24 cellular contexts compared by ENCODE assay signal in the genomic region with DNA sequence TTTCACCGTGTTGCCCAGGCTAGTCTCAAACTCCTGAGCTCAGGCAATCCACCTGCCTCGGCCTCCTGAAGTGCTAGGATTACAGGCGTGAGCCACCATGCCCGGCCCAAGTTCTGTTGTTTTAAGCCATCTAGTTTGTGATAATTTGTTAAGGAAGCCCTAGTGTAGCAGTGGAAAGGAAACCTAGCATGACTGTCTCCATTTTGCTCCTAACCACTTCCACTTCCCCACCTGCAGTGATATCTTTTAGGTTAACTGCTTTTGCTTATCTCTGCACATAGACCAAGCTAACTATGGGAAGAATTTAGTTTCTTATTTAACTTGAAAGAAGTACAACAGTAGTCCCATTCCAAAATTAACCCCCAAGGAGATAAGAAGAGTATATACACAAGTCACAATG.
DNase-seq lines count a peak whose midpoint lies in the region; ATAC-seq, FAIRE-seq and TF ChIP-seq lines count a peak whose summit lies in the region.
"Had no signal": no experiment of that assay in that cellular context is flagged by ENCODE, and none has a peak within 500 bp of the region (broad histone marks: within the 10 kb centered on the region; RNA-seq: fewer than 3 reads in every experiment).

No MANE protein-coding gene starts in this region.

- intact Hi-C loops in K562 (cut with micrococcal nuclease) = no loop called here

- no peaks in the 10 kb centered on the region for H3K36me3 ChIP-seq in K562 (ENCODE audit: control insufficient read depth, insufficient read depth, low read length)
- H3K36me3 ChIP-seq: BE2C, BLaER1 had no signal

- no peaks in the 10 kb centered on the region for H3K9me1 ChIP-seq in K562 (ENCODE audit: control insufficient read depth, insufficient read depth, low read length)

- BruUV-seq in K562 (replicated peaks; lab: Mats Ljungman, UMichigan) = no TSS peak

- no peak for TF ChIP-seq POLR2A in GM12891 (IDR thresholded peaks at IDR 0.05; ENCODE audit: low read depth, low read length)
- TF ChIP-seq POLR2A in K562 (conservative IDR thresholded peaks at IDR 0.05) = no peak

- no peaks in the 10 kb centered on the region for H3K79me2 ChIP-seq in K562 (ENCODE audit: control insufficient read depth, insufficient read depth, low read length)

- in situ Hi-C loops in K562 (cut with MboI) = no loop called here

- H3K4me3 ChIP-seq in Jurkat, Clone E6-1 (ENCODE audit: low read length) = no peak overlapping the region
- H3K4me3 ChIP-seq in K562 = no peak overlapping the region
- H3K4me3 ChIP-seq: BLaER1 had no signal

- POLR2A ChIA-PET in K562 (lab: Yijun Ruan, JAX) = interaction anchor here (0.7 to 1.4 kb wide), 4 partner anchors 8 to 227 kb away, joined by 3 to 7 read pairs (median 4); no protein-coding TSS in a partner anchor

- no peak for TF ChIP-seq EP300 in K562 (IDR thresholded peaks at IDR 0.05; ENCODE audit: low read length)

- CTCF ChIA-PET in K562 (lab: Yijun Ruan, JAX; ENCODE audit: low intra/inter-chr PET ratio) = no interaction called here

- no peaks in the 10 kb centered on the region; a peak in 1 of 5 replicates for H3K4me1 ChIP-seq in K562 (replicated peaks in 1 of 2; ENCODE audit: control insufficient read depth in 2 of 2, insufficient read depth in 2 of 2, low read length in 2 of 2)
- H3K4me1 ChIP-seq: BE2C, BLaER1 had no signal

- TF ChIP-seq CTCF in K562 (IDR thresholded peaks at IDR 0.05 in 2 of 3, conservative IDR thresholded peaks at IDR 0.05 in 1 of 3; ENCODE audit: insufficient read depth in 2 of 3, low read depth in 1 of 3, low read length in 3 of 3) = no peak

- 34% methylated on average over 4 of the region's 4 CpGs for WGBS in K562 (ENCODE audit: insufficient coverage, low coverage, missing lambda C conversion rate)

- no peak for FAIRE-seq in GM12891 (lab: Jason Lieb, UNC)
- no peak for FAIRE-seq in K562 (lab: Jason Lieb, UNC)
- FAIRE-seq: A204.1, D721Med, G401.6, GM12892, GM18507, GM19239 had no signal

- H3K9me3 ChIP-seq in K562 (replicated peaks; ENCODE audit: control insufficient read depth, insufficient read depth, low read depth, low read length) = 0 out of 2 replicates have a peak, but pooled peaks cover 3% of the 10 kb centered on the region
- H3K9me3 ChIP-seq: BE2C had no signal

- H3K27me3 ChIP-seq in K562 (ENCODE audit: control insufficient read depth in 2 of 2, insufficient read depth in 2 of 2, low read length in 2 of 2) = no peaks in the 10 kb centered on the region; a peak in 1 of 5 replicates
- H3K27me3 ChIP-seq: BLaER1 had no signal

- no peak overlapping the region for H3K4me2 ChIP-seq in K562 (ENCODE audit: insufficient read depth, low read length)
- H3K4me2 ChIP-seq: BLaER1 had no signal

- no peak overlapping the region for H3K9ac ChIP-seq in K562 (ENCODE audit: insufficient read depth in 1 of 2, low read depth in 2 of 2, low read length in 2 of 2)
- H3K9ac ChIP-seq: BLaER1 had no signal

- H3K27ac ChIP-seq in K562 (ENCODE audit: extremely low read depth, low read depth, low read length) = no peak overlapping the region
- H3K27ac ChIP-seq: BLaER1 had no signal

- peak overlapping the region; percentile 14 for H2AFZ ChIP-seq in K562 (ENCODE audit: low read depth, low read length)

- no peak for TF ChIP-seq RAD21 in K562 (CRISPR knock-in tag; conservative IDR thresholded peaks at IDR 0.05 in 1 of 2, IDR thresholded peaks at IDR 0.05 in 1 of 2)

- ATAC-seq in K562 (no peak), HG03280 (IDR thresholded peaks at IDR 0.05; ENCODE audit: unreplicated experiment) (no peak), GM18909 (IDR thresholded peaks at IDR 0.05; ENCODE audit: poor library complexity, unreplicated experiment) (no peak)

- no peaks in the 10 kb centered on the region for H4K20me1 ChIP-seq in K562 (replicated peaks; ENCODE audit: control insufficient read depth, insufficient read depth, low read length)
- H4K20me1 ChIP-seq: BLaER1 had no signal

- DNase-seq in GM12891 (ENCODE audit: insufficient read length, low spot score) (no peak), K562 (ENCODE audit: extremely low read depth in 1 of 4, low spot score in 3 of 4) (no peak), Kasumi-1 (lab: John Stamatoyannopoulos, UW) (no peak)
- DNase-seq in Jurkat, Clone E6-1 (ENCODE audit: low read depth, low spot score) = peak; percentile 61
- no peak for DNase-seq in activated T-cell treated with anti-CD3 and anti-CD28 coated beads, Interleukin-2, amount 50 U/mL, for 48 hours
- DNase-seq: 8988T; ACHN; BE2C; C1 segment of cervical spinal cord; Calu3; CD4-positive, alpha-beta memory T cell; CD8-positive, alpha-beta memory T cell; COR-L47; DMS79 treated with DMSO at 0.1 percent for 48 hours; GF-D8 had no signal

TF ChIP-seq in GM12891, 5 proteins besides CTCF, POLR2A, EP300 and RAD21:
- TF ChIP-seq PAX5 (IDR thresholded peaks at IDR 0.05; ENCODE audit: insufficient read depth, low read length, severe bottlenecking) (no peak), TAF1 (IDR thresholded peaks at IDR 0.05; ENCODE audit: low read depth, low read length) (no peak), POLR2AphosphoS5 (IDR thresholded peaks at IDR 0.05; ENCODE audit: low read depth, low read length) (no peak), SPI1 (IDR thresholded peaks at IDR 0.05; ENCODE audit: low read depth, low read length) (peak; percentile 19; the same call in 1 of the 2 replicates), POU2F2 (IDR thresholded peaks at IDR 0.05; ENCODE audit: low read depth, low read length) (no peak)

TF ChIP-seq in K562, 482 proteins besides CTCF, POLR2A, EP300 and RAD21 (continues in another document):
- TF ChIP-seq MCM5 (IDR thresholded peaks at IDR 0.05; ENCODE audit: low read depth) (no peak), ZNF311 (CRISPR knock-in tag; IDR thresholded peaks at IDR 0.05) (peak; percentile 87), HIVEP1 (CRISPR knock-in tag; IDR thresholded peaks at IDR 0.05) (peak; percentile 85; the same call in 1 of the 2 replicates), CXXC5 (CRISPR knock-in tag; IDR thresholded peaks at IDR 0.05) (peak; percentile 43; the same call in 1 of the 2 replicates), PTTG1 (tag; IDR thresholded peaks at IDR 0.05; ENCODE audit: low read depth) (peak; percentile 64), DDX20 (tag; IDR thresholded peaks at IDR 0.05; ENCODE audit: low read depth) (peak; percentile 64; the same call in 1 of the 2 replicates), ZNF134 (CRISPR knock-in tag; conservative IDR thresholded peaks at IDR 0.05) (0 out of 2 replicates have a peak, but pooled peaks have one; percentile 23), SMAD3 (CRISPR knock-in tag; conservative IDR thresholded peaks at IDR 0.05) (peak; percentile 90), RHOXF2B (CRISPR knock-in tag; conservative IDR thresholded peaks at IDR 0.05) (no peak), IRF2 (CRISPR knock-in tag; IDR thresholded peaks at IDR 0.05) (no peak), HMG20B (CRISPR knock-in tag; IDR thresholded peaks at IDR 0.05) (no peak), BACH1 (tag; IDR thresholded peaks at IDR 0.05) (peak; percentile 54; the same call in 1 of the 2 replicates), KAT2B (IDR thresholded peaks at IDR 0.05; ENCODE audit: low read depth, low read length) (no peak)
- TF ChIP-seq, protein P1, sequence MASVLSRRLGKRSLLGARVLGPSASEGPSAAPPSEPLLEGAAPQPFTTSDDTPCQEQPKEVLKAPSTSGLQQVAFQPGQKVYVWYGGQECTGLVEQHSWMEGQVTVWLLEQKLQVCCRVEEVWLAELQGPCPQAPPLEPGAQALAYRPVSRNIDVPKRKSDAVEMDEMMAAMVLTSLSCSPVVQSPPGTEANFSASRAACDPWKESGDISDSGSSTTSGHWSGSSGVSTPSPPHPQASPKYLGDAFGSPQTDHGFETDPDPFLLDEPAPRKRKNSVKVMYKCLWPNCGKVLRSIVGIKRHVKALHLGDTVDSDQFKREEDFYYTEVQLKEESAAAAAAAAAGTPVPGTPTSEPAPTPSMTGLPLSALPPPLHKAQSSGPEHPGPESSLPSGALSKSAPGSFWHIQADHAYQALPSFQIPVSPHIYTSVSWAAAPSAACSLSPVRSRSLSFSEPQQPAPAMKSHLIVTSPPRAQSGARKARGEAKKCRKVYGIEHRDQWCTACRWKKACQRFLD (CRISPR knock-in tag; IDR thresholded peaks at IDR 0.05) = 0 out of 2 replicates have a peak, but pooled peaks have one; percentile 59
- TF ChIP-seq, protein P2, sequence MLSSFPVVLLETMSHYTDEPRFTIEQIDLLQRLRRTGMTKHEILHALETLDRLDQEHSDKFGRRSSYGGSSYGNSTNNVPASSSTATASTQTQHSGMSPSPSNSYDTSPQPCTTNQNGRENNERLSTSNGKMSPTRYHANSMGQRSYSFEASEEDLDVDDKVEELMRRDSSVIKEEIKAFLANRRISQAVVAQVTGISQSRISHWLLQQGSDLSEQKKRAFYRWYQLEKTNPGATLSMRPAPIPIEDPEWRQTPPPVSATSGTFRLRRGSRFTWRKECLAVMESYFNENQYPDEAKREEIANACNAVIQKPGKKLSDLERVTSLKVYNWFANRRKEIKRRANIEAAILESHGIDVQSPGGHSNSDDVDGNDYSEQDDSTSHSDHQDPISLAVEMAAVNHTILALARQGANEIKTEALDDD (IDR thresholded peaks at IDR 0.05) = peak; percentile 58; the same call in 1 of the 2 replicates
- TF ChIP-seq, protein P3, sequence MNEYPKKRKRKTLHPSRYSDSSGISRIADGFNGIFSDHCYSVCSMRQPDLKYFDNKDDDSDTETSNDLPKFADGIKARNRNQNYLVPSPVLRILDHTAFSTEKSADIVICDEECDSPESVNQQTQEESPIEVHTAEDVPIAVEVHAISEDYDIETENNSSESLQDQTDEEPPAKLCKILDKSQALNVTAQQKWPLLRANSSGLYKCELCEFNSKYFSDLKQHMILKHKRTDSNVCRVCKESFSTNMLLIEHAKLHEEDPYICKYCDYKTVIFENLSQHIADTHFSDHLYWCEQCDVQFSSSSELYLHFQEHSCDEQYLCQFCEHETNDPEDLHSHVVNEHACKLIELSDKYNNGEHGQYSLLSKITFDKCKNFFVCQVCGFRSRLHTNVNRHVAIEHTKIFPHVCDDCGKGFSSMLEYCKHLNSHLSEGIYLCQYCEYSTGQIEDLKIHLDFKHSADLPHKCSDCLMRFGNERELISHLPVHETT (CRISPR knock-in tag; conservative IDR thresholded peaks at IDR 0.05 in 1 of 2, IDR thresholded peaks at IDR 0.05 in 1 of 2) = peak in 1 of 2 experiments; percentile 70; a peak in 1 of 4 replicates
